1 cellular context compared by ENCODE assay signal in the genomic region with DNA sequence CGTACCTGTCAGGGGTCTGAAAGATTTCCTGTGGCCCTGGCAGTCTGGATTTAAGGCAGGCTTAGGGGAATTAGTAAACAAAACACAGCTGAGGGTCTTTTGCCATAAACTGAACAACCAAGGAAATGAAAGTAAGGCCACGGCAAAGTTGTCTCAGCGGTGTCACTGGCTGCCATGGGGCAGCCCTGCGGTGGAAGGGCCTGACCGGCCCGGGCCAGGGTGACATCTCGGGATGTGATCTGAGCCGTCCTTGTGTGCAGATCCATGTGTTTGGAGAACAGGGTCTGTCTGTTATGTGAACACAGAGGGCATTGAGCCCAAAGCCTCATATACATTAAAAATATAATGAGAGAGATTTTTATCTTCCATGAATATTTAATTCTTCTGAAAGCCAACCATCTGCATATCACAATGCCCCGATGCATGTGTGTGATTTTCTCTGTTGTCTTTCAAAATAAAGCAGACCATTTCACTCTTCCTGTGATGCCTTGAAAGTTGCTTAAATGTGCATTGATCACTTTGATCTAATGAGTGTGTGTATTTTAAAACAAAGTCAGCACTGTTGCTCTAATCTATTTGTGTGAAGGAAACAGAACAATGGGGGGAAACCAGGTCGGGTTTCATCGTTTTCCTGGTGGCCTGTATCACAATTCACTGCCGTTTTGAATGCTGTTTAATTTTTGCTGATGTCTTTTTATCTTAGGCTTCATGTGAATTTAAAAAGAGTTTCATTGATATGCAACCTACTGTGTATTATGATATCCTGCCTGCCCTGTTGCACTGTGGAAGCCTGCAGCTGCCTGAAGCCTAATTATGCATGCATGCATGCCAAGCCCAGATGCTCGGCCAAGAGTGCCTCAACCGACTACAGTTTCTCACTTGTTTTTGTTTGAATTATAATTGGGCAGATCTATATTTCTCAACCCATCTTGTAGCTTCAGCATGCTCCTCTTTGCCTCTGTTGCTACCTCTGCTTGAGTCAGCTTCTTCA.
A peak's percentile ranks its signal among the peaks of the same experiment; 100 is the strongest.
TF ChIP-seq lines count a peak whose summit lies in the region.

No MANE protein-coding gene starts in this region.

TF ChIP-seq in GM23338, 12 proteins besides CTCF, POLR2A, EP300 and RAD21 (continued from another document):
- TF ChIP-seq, protein P1, sequence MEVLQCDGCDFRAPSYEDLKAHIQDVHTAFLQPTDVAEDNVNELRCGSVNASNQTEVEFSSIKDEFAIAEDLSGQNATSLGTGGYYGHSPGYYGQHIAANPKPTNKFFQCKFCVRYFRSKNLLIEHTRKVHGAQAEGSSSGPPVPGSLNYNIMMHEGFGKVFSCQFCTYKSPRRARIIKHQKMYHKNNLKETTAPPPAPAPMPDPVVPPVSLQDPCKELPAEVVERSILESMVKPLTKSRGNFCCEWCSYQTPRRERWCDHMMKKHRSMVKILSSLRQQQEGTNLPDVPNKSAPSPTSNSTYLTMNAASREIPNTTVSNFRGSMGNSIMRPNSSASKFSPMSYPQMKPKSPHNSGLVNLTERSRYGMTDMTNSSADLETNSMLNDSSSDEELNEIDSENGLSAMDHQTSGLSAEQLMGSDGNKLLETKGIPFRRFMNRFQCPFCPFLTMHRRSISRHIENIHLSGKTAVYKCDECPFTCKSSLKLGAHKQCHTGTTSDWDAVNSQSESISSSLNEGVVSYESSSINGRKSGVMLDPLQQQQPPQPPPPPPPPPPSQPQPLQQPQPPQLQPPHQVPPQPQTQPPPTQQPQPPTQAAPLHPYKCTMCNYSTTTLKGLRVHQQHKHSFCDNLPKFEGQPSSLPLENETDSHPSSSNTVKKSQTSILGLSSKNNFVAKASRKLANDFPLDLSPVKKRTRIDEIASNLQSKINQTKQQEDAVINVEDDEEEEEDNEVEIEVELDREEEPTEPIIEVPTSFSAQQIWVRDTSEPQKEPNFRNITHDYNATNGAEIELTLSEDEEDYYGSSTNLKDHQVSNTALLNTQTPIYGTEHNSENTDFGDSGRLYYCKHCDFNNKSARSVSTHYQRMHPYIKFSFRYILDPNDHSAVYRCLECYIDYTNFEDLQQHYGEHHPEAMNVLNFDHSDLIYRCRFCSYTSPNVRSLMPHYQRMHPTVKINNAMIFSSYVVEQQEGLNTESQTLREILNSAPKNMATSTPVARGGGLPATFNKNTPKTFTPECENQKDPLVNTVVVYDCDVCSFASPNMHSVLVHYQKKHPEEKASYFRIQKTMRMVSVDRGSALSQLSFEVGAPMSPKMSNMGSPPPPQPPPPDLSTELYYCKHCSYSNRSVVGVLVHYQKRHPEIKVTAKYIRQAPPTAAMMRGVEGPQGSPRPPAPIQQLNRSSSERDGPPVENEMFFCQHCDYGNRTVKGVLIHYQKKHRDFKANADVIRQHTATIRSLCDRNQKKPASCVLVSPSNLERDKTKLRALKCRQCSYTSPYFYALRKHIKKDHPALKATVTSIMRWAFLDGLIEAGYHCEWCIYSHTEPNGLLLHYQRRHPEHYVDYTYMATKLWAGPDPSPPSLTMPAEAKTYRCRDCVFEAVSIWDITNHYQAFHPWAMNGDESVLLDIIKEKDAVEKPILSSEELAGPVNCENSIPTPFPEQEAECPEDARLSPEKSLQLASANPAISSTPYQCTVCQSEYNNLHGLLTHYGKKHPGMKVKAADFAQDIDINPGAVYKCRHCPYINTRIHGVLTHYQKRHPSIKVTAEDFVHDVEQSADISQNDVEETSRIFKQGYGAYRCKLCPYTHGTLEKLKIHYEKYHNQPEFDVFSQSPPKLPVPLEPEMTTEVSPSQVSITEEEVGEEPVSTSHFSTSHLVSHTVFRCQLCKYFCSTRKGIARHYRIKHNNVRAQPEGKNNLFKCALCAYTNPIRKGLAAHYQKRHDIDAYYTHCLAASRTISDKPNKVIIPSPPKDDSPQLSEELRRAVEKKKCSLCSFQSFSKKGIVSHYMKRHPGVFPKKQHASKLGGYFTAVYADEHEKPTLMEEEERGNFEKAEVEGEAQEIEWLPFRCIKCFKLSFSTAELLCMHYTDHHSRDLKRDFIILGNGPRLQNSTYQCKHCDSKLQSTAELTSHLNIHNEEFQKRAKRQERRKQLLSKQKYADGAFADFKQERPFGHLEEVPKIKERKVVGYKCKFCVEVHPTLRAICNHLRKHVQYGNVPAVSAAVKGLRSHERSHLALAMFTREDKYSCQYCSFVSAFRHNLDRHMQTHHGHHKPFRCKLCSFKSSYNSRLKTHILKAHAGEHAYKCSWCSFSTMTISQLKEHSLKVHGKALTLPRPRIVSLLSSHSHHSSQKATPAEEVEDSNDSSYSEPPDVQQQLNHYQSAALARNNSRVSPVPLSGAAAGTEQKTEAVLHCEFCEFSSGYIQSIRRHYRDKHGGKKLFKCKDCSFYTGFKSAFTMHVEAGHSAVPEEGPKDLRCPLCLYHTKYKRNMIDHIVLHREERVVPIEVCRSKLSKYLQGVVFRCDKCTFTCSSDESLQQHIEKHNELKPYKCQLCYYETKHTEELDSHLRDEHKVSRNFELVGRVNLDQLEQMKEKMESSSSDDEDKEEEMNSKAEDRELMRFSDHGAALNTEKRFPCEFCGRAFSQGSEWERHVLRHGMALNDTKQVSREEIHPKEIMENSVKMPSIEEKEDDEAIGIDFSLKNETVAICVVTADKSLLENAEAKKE (CRISPR knock-in tag; IDR thresholded peaks at IDR 0.05) = peak; percentile 68
- TF ChIP-seq STAT1 (IDR thresholded peaks at IDR 0.05; ENCODE audit: unreplicated experiment) (no peak), ZNF114 (CRISPR knock-in tag; IDR thresholded peaks at IDR 0.05) (no peak), EZH2phosphoT487 (IDR thresholded peaks at IDR 0.05; ENCODE audit: unreplicated experiment) (no peak), POLR2AphosphoS5 (IDR thresholded peaks at IDR 0.05; ENCODE audit: low read depth) (no peak)
